8 cellular contexts compared by ENCODE assay signal in genomic region chr1:145858238-145858936, GRCh38. TPM values are rescaled to one million over a fixed set of nuclear protein-coding genes. Genes with fewer than 3 reads are reported as not detected.
A peak's percentile ranks its signal among the peaks of the same experiment; 100 is the strongest.
DNase-seq lines count a peak whose midpoint lies in the region; ATAC-seq and TF ChIP-seq lines count a peak whose summit lies in the region.

No MANE protein-coding gene starts in this region.

- peaks cover 7% of the 10 kb centered on the region for H3K36me3 Mint-ChIP-seq in activated naive CD4-positive, alpha-beta T cell treated with anti-CD3 and anti-CD28 coated beads for 36 hours (ENCODE audit: low read depth)

- no peaks in the 10 kb centered on the region for H3K27me3 Mint-ChIP-seq in activated naive CD4-positive, alpha-beta T cell treated with anti-CD3 and anti-CD28 coated beads for 36 hours (ENCODE audit: low read depth)

- H3K36me3 ChIP-seq in Panc1 (ENCODE audit: control insufficient read depth, insufficient read depth, low read length) = peaks cover 14% of the 10 kb centered on the region; the same call in 1 of the 2 replicates

- peak overlapping the region; percentile 75 for H3K27ac Mint-ChIP-seq in activated naive CD4-positive, alpha-beta T cell treated with anti-CD3 and anti-CD28 coated beads for 36 hours

- peaks cover 2% of the 10 kb centered on the region for H3K9me3 Mint-ChIP-seq in activated naive CD4-positive, alpha-beta T cell treated with anti-CD3 and anti-CD28 coated beads for 36 hours

- peaks cover 9% of the 10 kb centered on the region for H3K4me1 Mint-ChIP-seq in activated naive CD4-positive, alpha-beta T cell treated with anti-CD3 and anti-CD28 coated beads for 36 hours (ENCODE audit: low read depth)

- H3K4me3 Mint-ChIP-seq in activated naive CD4-positive, alpha-beta T cell treated with anti-CD3 and anti-CD28 coated beads for 36 hours = peak overlapping the region; percentile 87

- ATAC-seq in HG02938 (IDR thresholded peaks at IDR 0.05; ENCODE audit: unreplicated experiment) (peak; percentile 3), Panc1 (peak; percentile 54), Right ventricle myocardium superior (ENCODE audit: poor library complexity) (peak; percentile 34), HG03521 (IDR thresholded peaks at IDR 0.05; ENCODE audit: unreplicated experiment) (no peak), HG03439 (IDR thresholded peaks at IDR 0.05; ENCODE audit: unreplicated experiment) (no peak)

- TF ChIP-seq CTCF in Panc1 (IDR thresholded peaks at IDR 0.05) = no peak

- peaks cover 17% of the 10 kb centered on the region for H3K4me1 ChIP-seq in Panc1 (ENCODE audit: control insufficient read depth, insufficient read depth, low read length)

- H3K27me3 ChIP-seq in Panc1 (ENCODE audit: control insufficient read depth, insufficient read depth, low read length) = no peaks in the 10 kb centered on the region

- in situ Hi-C loops in Panc1 (cut with HindIII; ENCODE audit: low pct_unique_long_range_greater_than_20kb, low sequenced_read_pairs) = no loop called here

- CTCF ChIA-PET in Panc1 (lab: Charles Lee) = interaction anchor here (0.6 to 2.9 kb wide), 6 partner anchors 8 to 49 kb away, joined by 3 to 25 read pairs (median 5); partner anchors contain the start of gene NUDT17
- CTCF ChIA-PET in activated naive CD4-positive, alpha-beta T cell treated with anti-CD3 and anti-CD28 coated beads for 36 hours (lab: Charles Lee) = interaction anchor here (0.5 to 9.7 kb wide), 13 partner anchors 8 to 164 kb away, joined by 3 to 116 read pairs (median 4); partner anchors contain the start of genes ANKRD34A, HJV, LIX1L and NUDT17

- H3K9me3 ChIP-seq in Panc1 (ENCODE audit: control insufficient read depth, insufficient read depth, low read depth, low read length) = no peaks in the 10 kb centered on the region

- peak overlapping the region; percentile 85 to 98 for H3K4me3 ChIP-seq in Panc1 (ENCODE audit: low read depth in 2 of 2, low read length in 2 of 2)

- TSS peak; percentile 65 for BruUV-seq in Panc1 (replicated peaks; lab: Mats Ljungman, UMichigan)

- peak; percentile 67 for DNase-seq in ELR (ENCODE audit: low read depth)
- no peak for DNase-seq in Panc1 (ENCODE audit: low read depth, low spot score)
- peak; percentile 66 for DNase-seq in activated naive CD4-positive, alpha-beta T cell treated with anti-CD3 and anti-CD28 coated beads for 36 hours
- peak; percentile 73 for DNase-seq in Right ventricle myocardium superior
- DNase-seq in posterior cingulate gyrus = peak; percentile 29 to 92 (median 44)

- intact Hi-C loops in Panc1 (cut with micrococcal nuclease; ENCODE audit: unreplicated experiment) (loop anchor here (10.0 kb wide), 1 partner anchor 56 kb away; the partner anchor contains the start of genes ITGA10 and PEX11B), Right ventricle myocardium superior (cut with DNase I) (loop anchor here (5.0 kb wide), 1 partner anchor 49 kb away; no protein-coding TSS in a partner anchor), posterior cingulate gyrus (cut with DNase I) (no loop called here)
- intact Hi-C loops in activated naive CD4-positive, alpha-beta T cell treated with anti-CD3 and anti-CD28 coated beads for 36 hours (cut with micrococcal nuclease) = loop anchor here (1.0 to 2.0 kb wide), 2 partner anchors 26 to 100 kb away; partner anchors contain the start of genes ANKRD35 and LIX1L

- peak overlapping the region; percentile 44 for H3K27ac ChIP-seq in Panc1 (ENCODE audit: low read length)

- POLR2A ChIA-PET in Panc1 (lab: Charles Lee) = interaction anchor here (0.6 to 1.0 kb wide), 6 partner anchors 10 to 88 kb away, joined by 3 to 6 read pairs (median 4); partner anchors contain the start of genes ANKRD35 and RNF115

RNA-seq across cellular contexts. Expression of gene PIAS3, which starts 0.5 kb away (rescaled TPM):
- total RNA-seq in Panc1 (2021; ENCODE audit: unreplicated experiment) = 68.1 TPM
- 108 TPM for polyA plus RNA-seq in Panc1 (2012; ENCODE audit: insufficient read length)
- 10 to 100 TPM; 19.1 to 19.6 TPM for total RNA-seq in activated naive CD4-positive, alpha-beta T cell treated with anti-CD3 and anti-CD28 coated beads for 36 hours
- total RNA-seq in Right ventricle myocardium superior = 13.2 TPM

RNA-seq across cellular contexts. Expression of gene NUDT17, which starts 13.0 kb away (rescaled TPM):
- total RNA-seq in Panc1 (2021; ENCODE audit: unreplicated experiment) (3.7 TPM), Right ventricle myocardium superior (2.9 TPM)
- polyA plus RNA-seq in Panc1 (2012; ENCODE audit: insufficient read length) = 4.7 TPM
- 1 to 10 TPM; 3.2 to 3.4 TPM for total RNA-seq in activated naive CD4-positive, alpha-beta T cell treated with anti-CD3 and anti-CD28 coated beads for 36 hours

RNA-seq across cellular contexts. Expression of gene ANKRD35, which starts 27.3 kb away (rescaled TPM):
- total RNA-seq in Panc1 (2021; ENCODE audit: unreplicated experiment) = not detected
- polyA plus RNA-seq in Panc1 (2012; ENCODE audit: insufficient read length) = not detected
- total RNA-seq in activated naive CD4-positive, alpha-beta T cell treated with anti-CD3 and anti-CD28 coated beads for 36 hours = under 1 TPM; 0.19 to 0.20 TPM
- total RNA-seq in Right ventricle myocardium superior = 1.1 TPM

RNA-seq across cellular contexts. Expression of gene POLR3C, which starts 34.4 kb away (rescaled TPM):
- total RNA-seq in Panc1 (2021; ENCODE audit: unreplicated experiment) = 35.1 TPM
- polyA plus RNA-seq in Panc1 (2012; ENCODE audit: insufficient read length) = 23.8 TPM
- total RNA-seq in activated naive CD4-positive, alpha-beta T cell treated with anti-CD3 and anti-CD28 coated beads for 36 hours = 10 to 100 TPM; 18.8 to 19.2 TPM
- total RNA-seq in Right ventricle myocardium superior = 12.2 TPM

RNA-seq across cellular contexts. Expression of gene RNF115, which starts 34.5 kb away (rescaled TPM):
- 14.5 TPM for total RNA-seq in Panc1 (2021; ENCODE audit: unreplicated experiment)
- polyA plus RNA-seq in Panc1 (2012; ENCODE audit: insufficient read length) = 6.5 TPM
- total RNA-seq in activated naive CD4-positive, alpha-beta T cell treated with anti-CD3 and anti-CD28 coated beads for 36 hours = 1 to 10 TPM; 7.5 to 8.0 TPM
- 46.5 TPM for total RNA-seq in Right ventricle myocardium superior

Comparison
In these comparisons a context has a peak if more than half of its experiments do, and no peak if none do; other contexts are left out.
1. ATAC-seq: peak in HG02938 (single experiment), Panc1 (single experiment) and Right ventricle myocardium superior (single experiment); none in HG03521 (single experiment) and HG03439 (single experiment).